Comparison of ENCODE assay signal across 14 cellular contexts in the genomic region with DNA sequence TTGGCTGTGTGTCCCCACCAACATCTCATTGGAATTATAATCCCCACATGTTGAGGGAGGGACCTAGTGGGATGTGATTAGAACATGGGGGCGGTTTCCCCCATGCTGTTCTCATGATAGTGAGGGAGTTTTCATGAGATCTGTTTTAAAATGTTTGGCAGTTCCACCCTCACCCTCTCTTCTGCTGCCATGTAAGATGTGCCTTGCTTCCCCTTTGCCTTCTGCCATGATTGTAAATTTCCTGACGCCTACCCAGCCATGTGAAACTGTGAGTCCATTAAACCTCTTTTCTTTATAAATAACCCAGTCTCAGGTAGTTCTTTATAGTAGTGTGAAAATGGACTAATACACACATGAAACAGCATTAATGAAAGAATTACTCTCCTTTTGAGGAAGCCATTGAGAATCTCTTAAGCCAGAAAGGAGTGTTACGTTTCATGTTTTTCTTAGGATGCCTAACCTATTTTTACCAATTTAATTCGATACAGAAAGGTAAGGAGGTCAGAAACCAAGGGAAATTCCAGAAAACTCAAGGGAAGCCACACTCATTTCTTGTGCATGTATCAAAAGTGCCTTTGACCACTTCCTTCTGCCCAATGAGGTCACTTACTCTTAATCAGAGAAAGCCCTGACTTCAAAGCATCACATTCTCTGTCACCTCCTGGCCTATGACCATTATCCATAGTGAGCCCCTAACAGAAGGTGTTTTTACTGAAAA. TPM values are rescaled to one million over a fixed set of nuclear protein-coding genes. Genes with fewer than 3 reads are reported as not detected.
DNase-seq lines count a peak whose midpoint lies in the region; ATAC-seq and TF ChIP-seq lines count a peak whose summit lies in the region.
"Had no signal": no experiment of that assay in that cellular context is flagged by ENCODE, and none has a peak within 500 bp of the region (broad histone marks: within the 10 kb centered on the region; RNA-seq: fewer than 3 reads in every experiment).

No MANE protein-coding gene starts in this region.

- ATAC-seq in GM19023 (IDR thresholded peaks at IDR 0.05; ENCODE audit: unreplicated experiment) = peak; percentile 49
- ATAC-seq in HG02938 (IDR thresholded peaks at IDR 0.05; ENCODE audit: unreplicated experiment) = peak; percentile 81
- ATAC-seq in HG03025 (IDR thresholded peaks at IDR 0.05; ENCODE audit: low FRiP score, unreplicated experiment) = no peak
- ATAC-seq in upper lobe of left lung (ENCODE audit: low FRiP score in 2 of 2) = no peak
- ATAC-seq: PC-3 had no signal

- no peak for TF ChIP-seq EP300 in upper lobe of left lung (IDR thresholded peaks at IDR 0.05)

- WGBS in upper lobe of left lung, 2 donors = 86% methylated on average over 4 of the region's 4 CpGs

- no peak overlapping the region for H3K27ac ChIP-seq in upper lobe of left lung
- H3K27ac ChIP-seq: BLaER1, neural progenitor cell, thyroid gland had no signal

- intact Hi-C loops in activated T-helper 1 cell treated with anti-CD3 and anti-CD28 coated beads, Interleukin-12 subunit alpha, Interleukin-12 subunit beta, Interleukin-2, Interleukin-4 antibody, amounts not matched to agents 30 ng/mL and 10 ng/mL and 1 ng/mL, durations not matched to agents 14 hours and 24 hours and 36 hours (cut with micrococcal nuclease) = loop anchor here (1.0 kb wide), 1 partner anchor 11 kb away; no protein-coding TSS in a partner anchor

- H3K36me3 ChIP-seq in upper lobe of left lung = peaks cover 0 to 29% (median 9%) of the 10 kb centered on the region in 4 donors
- H3K36me3 ChIP-seq: neural progenitor cell, thyroid gland had no signal

- no peak overlapping the region for H3K4me3 ChIP-seq in upper lobe of left lung
- H3K4me3 ChIP-seq: BLaER1, neural progenitor cell, thyroid gland had no signal

- DNase-seq in EL (peak; percentile 52), upper lobe of left lung (no peak), SHP77 treated with DMSO at 0.1 percent for 48 hours (lab: John Stamatoyannopoulos, UW) (no peak), activated gamma-delta T cell treated with Interleukin-2 at 50 U/mL for 16 hours (no peak)
- DNase-seq in activated T-helper 1 cell treated with anti-CD3 and anti-CD28 coated beads, Interleukin-12 subunit alpha, Interleukin-12 subunit beta, Interleukin-2, Interleukin-4 antibody, amounts not matched to agents 30 ng/mL and 10 ng/mL and 1 ng/mL, durations not matched to agents 14 hours and 24 hours and 36 hours (ENCODE audit: low spot score) = no peak
- DNase-seq: NCI-H1092 treated with DMSO at 0.1 percent for 48 hours, PC-3, thyroid gland had no signal

- no peak for TF ChIP-seq CTCF in upper lobe of left lung (IDR thresholded peaks at IDR 0.05)

- H3K27ac Mint-ChIP-seq in activated T-helper 1 cell treated with anti-CD3 and anti-CD28 coated beads, Interleukin-12 subunit alpha, Interleukin-12 subunit beta, Interleukin-2, Interleukin-4 antibody, amounts not matched to agents 30 ng/mL and 10 ng/mL and 1 ng/mL, durations not matched to agents 14 hours and 24 hours and 36 hours = peak overlapping the region; percentile 57
- H3K27ac Mint-ChIP-seq: activated naive CD8-positive, alpha-beta T cell; neural progenitor cell had no signal

- no peaks in the 10 kb centered on the region for H3K9me3 ChIP-seq in upper lobe of left lung
- H3K9me3 ChIP-seq: BLaER1, thyroid gland had no signal

- peaks cover 4% of the 10 kb centered on the region for H3K9me3 Mint-ChIP-seq in activated T-helper 1 cell treated with anti-CD3 and anti-CD28 coated beads, Interleukin-12 subunit alpha, Interleukin-12 subunit beta, Interleukin-2, Interleukin-4 antibody, amounts not matched to agents 30 ng/mL and 10 ng/mL and 1 ng/mL, durations not matched to agents 14 hours and 24 hours and 36 hours
- H3K9me3 Mint-ChIP-seq: neural progenitor cell had no signal

- no peak overlapping the region for H3K4me3 Mint-ChIP-seq in activated T-helper 1 cell treated with anti-CD3 and anti-CD28 coated beads, Interleukin-12 subunit alpha, Interleukin-12 subunit beta, Interleukin-2, Interleukin-4 antibody, amounts not matched to agents 30 ng/mL and 10 ng/mL and 1 ng/mL, durations not matched to agents 14 hours and 24 hours and 36 hours
- H3K4me3 Mint-ChIP-seq: activated naive CD8-positive, alpha-beta T cell; neural progenitor cell had no signal

- H3K4me1 Mint-ChIP-seq in activated T-helper 1 cell treated with anti-CD3 and anti-CD28 coated beads, Interleukin-12 subunit alpha, Interleukin-12 subunit beta, Interleukin-2, Interleukin-4 antibody, amounts not matched to agents 30 ng/mL and 10 ng/mL and 1 ng/mL, durations not matched to agents 14 hours and 24 hours and 36 hours (ENCODE audit: low read depth) = peaks cover 28% of the 10 kb centered on the region
- H3K4me1 Mint-ChIP-seq: neural progenitor cell had no signal

- H3K27me3 Mint-ChIP-seq in activated T-helper 1 cell treated with anti-CD3 and anti-CD28 coated beads, Interleukin-12 subunit alpha, Interleukin-12 subunit beta, Interleukin-2, Interleukin-4 antibody, amounts not matched to agents 30 ng/mL and 10 ng/mL and 1 ng/mL, durations not matched to agents 14 hours and 24 hours and 36 hours (ENCODE audit: insufficient read depth) = no peaks in the 10 kb centered on the region
- H3K27me3 Mint-ChIP-seq: activated naive CD8-positive, alpha-beta T cell had no signal

- H3K36me3 Mint-ChIP-seq in activated T-helper 1 cell treated with anti-CD3 and anti-CD28 coated beads, Interleukin-12 subunit alpha, Interleukin-12 subunit beta, Interleukin-2, Interleukin-4 antibody, amounts not matched to agents 30 ng/mL and 10 ng/mL and 1 ng/mL, durations not matched to agents 14 hours and 24 hours and 36 hours (ENCODE audit: low read depth) = peaks cover 37% of the 10 kb centered on the region
- H3K36me3 Mint-ChIP-seq: neural progenitor cell had no signal

- H3K27me3 ChIP-seq in upper lobe of left lung = no peaks in the 10 kb centered on the region
- H3K27me3 ChIP-seq: BLaER1, neural progenitor cell, thyroid gland had no signal

- TF ChIP-seq POLR2A in upper lobe of left lung (IDR thresholded peaks at IDR 0.05) = no peak

- no peaks in the 10 kb centered on the region for H3K4me1 ChIP-seq in upper lobe of left lung
- H3K4me1 ChIP-seq: neural progenitor cell, thyroid gland had no signal

RNA-seq across cellular contexts. Expression of a gene that starts 24.7 kb away (rescaled TPM):
- 9.4 and 9.6 TPM in 2 replicates for total RNA-seq in activated T-helper 1 cell treated with anti-CD3 and anti-CD28 coated beads, Interleukin-12 subunit alpha, Interleukin-12 subunit beta, Interleukin-2, Interleukin-4 antibody, amounts not matched to agents 30 ng/mL and 10 ng/mL and 1 ng/mL, durations not matched to agents 14 hours and 24 hours and 36 hours
- total RNA-seq in upper lobe of left lung = 10 to 100 TPM; 16.8 to 35.8 (median 25.2) TPM

RNA-seq across cellular contexts. Expression of a gene that starts 54.4 kb away (rescaled TPM):
- 27.9 and 29.1 TPM in 2 replicates for total RNA-seq in activated T-helper 1 cell treated with anti-CD3 and anti-CD28 coated beads, Interleukin-12 subunit alpha, Interleukin-12 subunit beta, Interleukin-2, Interleukin-4 antibody, amounts not matched to agents 30 ng/mL and 10 ng/mL and 1 ng/mL, durations not matched to agents 14 hours and 24 hours and 36 hours
- total RNA-seq in upper lobe of left lung = 10 to 100 TPM; 13.8 to 66.0 (median 25.5) TPM

Comparison
In these comparisons a context has a peak if more than half of its experiments do, and no peak if none do; other contexts are left out.
1. ATAC-seq: peak in GM19023 (single experiment) and HG02938 (single experiment); none in HG03025 (single experiment) and upper lobe of left lung (0 of 2).